15 cellular contexts compared by ENCODE assay signal in genomic region chr16:11390573-11391495, GRCh38. TPM values are rescaled to one million over a fixed set of nuclear protein-coding genes. Genes with fewer than 3 reads are reported as not detected.
DNase-seq lines count a peak whose midpoint lies in the region; ATAC-seq and TF ChIP-seq lines count a peak whose summit lies in the region.
"Had no signal": no experiment of that assay in that cellular context is flagged by ENCODE, and none has a peak within 500 bp of the region (broad histone marks: within the 10 kb centered on the region; RNA-seq: fewer than 3 reads in every experiment).

No MANE protein-coding gene starts in this region.

- H3K4me1 ChIP-seq in H9 (ENCODE audit: insufficient read depth, low read length) (no peaks in the 10 kb centered on the region; the same call in 1 of the 2 replicates), colonic mucosa (no peaks in the 10 kb centered on the region)

- H2BK12ac ChIP-seq in H9 (ENCODE audit: insufficient read length, low read depth, low read length) = no peak overlapping the region

- H3K36me3 ChIP-seq in colonic mucosa = no peaks in the 10 kb centered on the region
- H3K36me3 ChIP-seq: brain microvascular endothelial cell, heart left ventricle had no signal

- H3K4me3 ChIP-seq in colonic mucosa = no peak overlapping the region
- H3K4me3 ChIP-seq: heart left ventricle had no signal

- no peak overlapping the region for H3T11ph ChIP-seq in H9 (ENCODE audit: low read length)

- ATAC-seq in HG03095 (IDR thresholded peaks at IDR 0.05; ENCODE audit: unreplicated experiment) = no peak
- ATAC-seq: heart left ventricle; stimulated activated effector memory CD8-positive, alpha-beta T cell treated with anti-CD3 and anti-CD28 coated beads, Interleukin-12 subunit alpha, Interleukin-12 subunit beta, amount 100 ng/mL, for 72 hours had no signal

- H2BK5ac ChIP-seq in H9 (ENCODE audit: insufficient read length, low read length) = no peak overlapping the region

- H3K4me3 Mint-ChIP-seq in H9 = peak overlapping the region in 1 of 2 experiments; percentile 1; a peak in 1 of 5 replicates
- H3K4me3 Mint-ChIP-seq: stimulated activated effector memory CD8-positive, alpha-beta T cell treated with anti-CD3 and anti-CD28 coated beads, Interleukin-12 subunit alpha, Interleukin-12 subunit beta, amount 100 ng/mL, for 72 hours had no signal

- intact Hi-C loops in colonic mucosa (cut with DNase I) = loop anchor here (10.0 kb wide), 2 partner anchors 424 to 674 kb away; no protein-coding TSS in a partner anchor

- no peaks in the 10 kb centered on the region for H3K79me2 ChIP-seq in H9 (ENCODE audit: insufficient read depth, low read length)

- no peak overlapping the region for H4K91ac ChIP-seq in H9 (ENCODE audit: insufficient read length, low read depth, low read length)

- no peaks in the 10 kb centered on the region for H3K23me2 ChIP-seq in H9 (ENCODE audit: insufficient read length, low read depth, low read length, poor library complexity, severe bottlenecking)

- TF ChIP-seq CTCF in H9 (conservative IDR thresholded peaks at IDR 0.05) = no peak
- TF ChIP-seq CTCF in colonic mucosa (IDR thresholded peaks at IDR 0.05) = no peak

- no peak overlapping the region for H3K27ac ChIP-seq in H9 (ENCODE audit: insufficient read length, low read depth, low read length)
- no peak overlapping the region for H3K27ac ChIP-seq in colonic mucosa
- H3K27ac ChIP-seq: brain microvascular endothelial cell, heart left ventricle had no signal

- no CpG with 5 or more reads among the region's 15 CpGs for WGBS in H9 (ENCODE audit: extremely low coverage, insufficient read length, low lambda C conversion rate)

- no peak overlapping the region for H3K56ac ChIP-seq in H9 (ENCODE audit: insufficient read length, low read depth, low read length)

- no peak overlapping the region for H4K5ac ChIP-seq in H9 (ENCODE audit: insufficient read length, low read depth, low read length)

- no peak overlapping the region for H3K4ac ChIP-seq in H9 (ENCODE audit: low read depth, low read length)

- no peak overlapping the region for H2BK15ac ChIP-seq in H9 (ENCODE audit: low read depth, low read length)

- no peaks in the 10 kb centered on the region for H3K27me3 ChIP-seq in H9 (ENCODE audit: insufficient read depth, low read length)
- no peaks in the 10 kb centered on the region for H3K27me3 ChIP-seq in colonic mucosa

- DNase-seq in AG20443 (ENCODE audit: low spot score) (peak; percentile 9), H9 (no peak), NCI-H345 treated with DMSO at 0.1 percent for 48 hours (lab: John Stamatoyannopoulos, UW; ENCODE audit: unreplicated experiment) (peak; percentile 70), iPS-NIHi11 (ENCODE audit: low spot score) (peak; percentile 55), colonic mucosa (no peak), SHP77 (lab: John Stamatoyannopoulos, UW) (no peak), SKM-1 treated with dmso at 0.1 percent for 144 hours (lab: John Stamatoyannopoulos, UW; ENCODE audit: unreplicated experiment) (no peak)
- DNase-seq: brain microvascular endothelial cell; Kasumi-1; mesenchymal stem cell; NCI-H82; stimulated activated CD4-positive, alpha-beta T cell treated with anti-CD3 and anti-CD28 coated beads, Interleukin-2, amount 100 ng/mL, for 24 hours had no signal

- peaks cover 30 to 41% of the 10 kb centered on the region in 2 experiments for H3K4me1 Mint-ChIP-seq in H9
- H3K4me1 Mint-ChIP-seq: stimulated activated effector memory CD8-positive, alpha-beta T cell treated with anti-CD3 and anti-CD28 coated beads, Interleukin-12 subunit alpha, Interleukin-12 subunit beta, amount 100 ng/mL, for 72 hours had no signal

- peaks cover 8% of the 10 kb centered on the region for H3K27me3 Mint-ChIP-seq in H9 (ENCODE audit: low read depth)

- no peaks in the 10 kb centered on the region for H4K20me1 ChIP-seq in H9 (ENCODE audit: control insufficient read depth, insufficient read depth, insufficient read length)

- no peaks in the 10 kb centered on the region for H3K36me3 Mint-ChIP-seq in H9 (ENCODE audit: insufficient read depth in 1 of 3, low read depth in 3 of 3)
- H3K36me3 Mint-ChIP-seq: stimulated activated effector memory CD8-positive, alpha-beta T cell treated with anti-CD3 and anti-CD28 coated beads, Interleukin-12 subunit alpha, Interleukin-12 subunit beta, amount 100 ng/mL, for 72 hours had no signal

- H3K9me3 Mint-ChIP-seq in H9 = no peaks in the 10 kb centered on the region
- H3K9me3 Mint-ChIP-seq: stimulated activated effector memory CD8-positive, alpha-beta T cell treated with anti-CD3 and anti-CD28 coated beads, Interleukin-12 subunit alpha, Interleukin-12 subunit beta, amount 100 ng/mL, for 72 hours had no signal

- no peak overlapping the region for H2BK20ac ChIP-seq in H9 (ENCODE audit: low read depth, low read length, poor library complexity, severe bottlenecking)

- H3K9me3 ChIP-seq in H9 (ENCODE audit: control insufficient read depth, low read depth, low read length) (no peaks in the 10 kb centered on the region), colonic mucosa (no peaks in the 10 kb centered on the region)
- H3K9me3 ChIP-seq: heart left ventricle had no signal

- H3K4me2 ChIP-seq in H9 (ENCODE audit: insufficient read depth, insufficient read length, low read length) = no peak overlapping the region

- no peak overlapping the region for H2BK120ac ChIP-seq in H9 (ENCODE audit: low read depth, low read length, poor library complexity, severe bottlenecking)

- no peak overlapping the region for H3K23ac ChIP-seq in H9 (ENCODE audit: insufficient read length, low read depth, low read length)

- H3K79me1 ChIP-seq in H9 (ENCODE audit: insufficient read depth, low read depth, low read length, poor library complexity, severe bottlenecking) = no peaks in the 10 kb centered on the region

- H3K18ac ChIP-seq in H9 (ENCODE audit: insufficient read length, low read depth, low read length) = no peak overlapping the region

- 0 out of 2 replicates have a peak overlapping the region, but pooled peaks have one; percentile 6 for H3K14ac ChIP-seq in H9 (ENCODE audit: insufficient read depth, low read length)

- H3K9ac ChIP-seq in H9 (ENCODE audit: extremely low read depth, insufficient read length, low read length) = no peak overlapping the region
- H3K9ac ChIP-seq in colonic mucosa (ENCODE audit: low read depth in 2 of 2, low read length in 2 of 2) = no peak overlapping the region

- H2AK5ac ChIP-seq in H9 (ENCODE audit: insufficient read length, low read length) = no peak overlapping the region

- H2AFZ ChIP-seq in H9 (ENCODE audit: low read length) = no peak overlapping the region

- H4K8ac ChIP-seq in H9 (replicated peaks; ENCODE audit: insufficient read length, low read depth, low read length) = no peak overlapping the region

- peak overlapping the region in 2 of 3 experiments; percentile 20 to 69; a peak in 4 of 7 replicates for H3K27ac Mint-ChIP-seq in H9
- H3K27ac Mint-ChIP-seq: stimulated activated effector memory CD8-positive, alpha-beta T cell treated with anti-CD3 and anti-CD28 coated beads, Interleukin-12 subunit alpha, Interleukin-12 subunit beta, amount 100 ng/mL, for 72 hours had no signal

RNA-seq across cellular contexts. Expression of gene RMI2, which starts 45.6 kb away (rescaled TPM):
- total RNA-seq in H9 (2021) (55.7 and 57.6 TPM in 2 replicates), colonic mucosa (10 to 100 TPM; 12.0 to 46.3 TPM)

Comparison
In these comparisons a context has a peak if more than half of its experiments do, and no peak if none do; other contexts are left out.
1. DNase-seq: peak in AG20443 (single experiment), NCI-H345 treated with DMSO at 0.1 percent for 48 hours (single experiment) and iPS-NIHi11 (single experiment); none in H9 (single experiment), colonic mucosa (single experiment), SHP77 (0 of 2) and SKM-1 treated with dmso at 0.1 percent for 144 hours (single experiment).